Comparison of ENCODE assay signal across 8 cellular contexts in the genomic region with DNA sequence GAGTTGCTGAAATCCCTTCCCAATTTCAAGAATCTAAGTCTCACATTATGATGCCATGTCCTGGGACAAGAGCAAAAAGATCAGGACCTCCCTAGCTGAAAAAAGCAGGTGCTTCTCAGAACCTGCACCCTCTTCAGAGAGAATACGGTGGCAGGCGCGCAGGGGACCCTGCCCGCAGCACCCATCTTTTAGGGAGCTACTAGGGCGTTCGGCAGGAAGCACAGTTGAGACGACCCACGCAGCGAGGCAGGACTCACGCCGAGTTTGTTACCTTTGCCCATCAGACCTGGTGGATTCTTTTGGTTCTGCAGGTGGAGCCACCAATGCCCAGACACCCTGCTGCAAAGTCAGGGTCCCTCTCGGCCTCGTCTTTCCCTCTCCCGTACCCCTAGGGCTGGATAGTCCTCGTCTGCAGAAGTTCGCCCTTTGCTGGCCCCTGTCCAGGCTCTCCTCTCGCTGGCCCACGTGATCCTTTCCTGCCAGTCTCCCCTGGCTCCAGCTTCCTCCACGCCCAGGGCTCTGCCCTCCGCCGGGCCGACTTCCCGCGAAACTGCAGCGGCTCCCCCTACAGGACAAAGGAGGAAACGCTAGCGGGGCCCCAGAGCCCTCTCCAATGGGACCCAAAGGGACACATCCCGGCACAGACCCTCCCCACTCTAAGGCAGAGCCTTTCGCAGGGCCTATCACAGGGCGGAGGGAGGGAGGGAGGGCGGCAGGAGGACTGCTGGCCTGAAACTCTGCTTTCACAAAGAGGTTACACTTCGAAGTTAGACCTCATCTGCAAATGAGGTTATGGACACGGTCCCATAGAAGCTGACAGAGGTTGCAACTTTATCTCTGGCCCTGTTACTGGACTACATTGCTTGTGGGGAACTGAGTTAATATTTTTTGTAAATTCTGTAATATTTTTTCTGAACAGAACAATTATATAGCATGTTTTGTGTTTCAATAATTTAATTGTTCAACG. TPM values are rescaled to one million over a fixed set of nuclear protein-coding genes. Genes with fewer than 3 reads are reported as not detected.
A peak's percentile ranks its signal among the peaks of the same experiment; 100 is the strongest.
DNase-seq lines count a peak whose midpoint lies in the region; ATAC-seq, FAIRE-seq and TF ChIP-seq lines count a peak whose summit lies in the region.

No MANE protein-coding gene starts in this region.

- H3K27ac ChIP-seq in RWPE2 (ENCODE audit: poor library complexity, severe bottlenecking) (no peak overlapping the region), foreskin keratinocyte (no peak overlapping the region), osteoblast (ENCODE audit: low read depth, low read length) (no peak overlapping the region), tibial nerve (no peak overlapping the region)

- peak overlapping the region; percentile 58 for H2AFZ ChIP-seq in osteoblast (ENCODE audit: low read length)

- H3K4me1 ChIP-seq in RWPE2 (ENCODE audit: insufficient read depth, poor library complexity, severe bottlenecking): no peaks in the 10 kb centered on the region
- no peaks in the 10 kb centered on the region for H3K4me1 ChIP-seq in foreskin keratinocyte
- H3K4me1 ChIP-seq in osteoblast (ENCODE audit: insufficient read depth, low read length): peaks cover 6% of the 10 kb centered on the region
- H3K4me1 ChIP-seq in tibial nerve: peaks cover 0 to 6% (median 0%) of the 10 kb centered on the region in 4 donors

- WGBS in tibial nerve, 2 donors: 35 to 37% methylated on average over 33 to 34 of the region's 34 CpGs

- peaks cover 39% of the 10 kb centered on the region for H3K27me3 Mint-ChIP-seq in activated T-helper 2 cell treated with anti-CD3 and anti-CD28 coated beads, Interferon-gamma antibody, Interleukin-2, Interleukin-4, amounts not matched to agents 10 μg/mL and 5 μg/mL and 100 μg/mL, durations not matched to agents 14 hours and 24 hours and 36 hours (ENCODE audit: low read depth)

- intact Hi-C loops in activated T-helper 2 cell treated with anti-CD3 and anti-CD28 coated beads, Interferon-gamma antibody, Interleukin-2, Interleukin-4, amounts not matched to agents 10 μg/mL and 5 μg/mL and 100 μg/mL, durations not matched to agents 14 hours and 24 hours and 36 hours (cut with micrococcal nuclease): loop anchor here (1.0 to 5.0 kb wide), 2 partner anchors 119 to 245 kb away; a partner anchor contains a TSS

- no peaks in the 10 kb centered on the region for H4K20me1 ChIP-seq in osteoblast (ENCODE audit: insufficient read depth, low read length)

- no peaks in the 10 kb centered on the region for H3K36me3 Mint-ChIP-seq in activated T-helper 2 cell treated with anti-CD3 and anti-CD28 coated beads, Interferon-gamma antibody, Interleukin-2, Interleukin-4, amounts not matched to agents 10 μg/mL and 5 μg/mL and 100 μg/mL, durations not matched to agents 14 hours and 24 hours and 36 hours (ENCODE audit: low read depth)

- H3K79me2 ChIP-seq in osteoblast (ENCODE audit: insufficient read depth, low read length): no peaks in the 10 kb centered on the region

- H3K4me3 Mint-ChIP-seq in activated T-helper 2 cell treated with anti-CD3 and anti-CD28 coated beads, Interferon-gamma antibody, Interleukin-2, Interleukin-4, amounts not matched to agents 10 μg/mL and 5 μg/mL and 100 μg/mL, durations not matched to agents 14 hours and 24 hours and 36 hours (ENCODE audit: low read depth): no peak overlapping the region

- ATAC-seq in HG03342 (IDR thresholded peaks at IDR 0.05; ENCODE audit: unreplicated experiment): peak; percentile 70
- peak; percentile 84 for ATAC-seq in RWPE2 (ENCODE audit: low read depth)
- peak; percentile 91 for ATAC-seq in foreskin keratinocyte

- no peak overlapping the region for H3K4me3 ChIP-seq in RWPE2 (ENCODE audit: severe bottlenecking)
- H3K4me3 ChIP-seq in osteoblast (ENCODE audit: insufficient read depth, low read length): peak overlapping the region; percentile 41
- H3K4me3 ChIP-seq in tibial nerve: no peak overlapping the region

- no peaks in the 10 kb centered on the region for H3K36me3 ChIP-seq in RWPE2 (ENCODE audit: low read depth)
- H3K36me3 ChIP-seq in osteoblast (ENCODE audit: insufficient read depth, low read length): no peaks in the 10 kb centered on the region
- H3K36me3 ChIP-seq in tibial nerve: no peaks in the 10 kb centered on the region

- no peak overlapping the region for H3K27ac Mint-ChIP-seq in activated T-helper 2 cell treated with anti-CD3 and anti-CD28 coated beads, Interferon-gamma antibody, Interleukin-2, Interleukin-4, amounts not matched to agents 10 μg/mL and 5 μg/mL and 100 μg/mL, durations not matched to agents 14 hours and 24 hours and 36 hours

- peak overlapping the region; percentile 77 for H3K4me2 ChIP-seq in osteoblast (ENCODE audit: insufficient read depth, low read length)

- TF ChIP-seq CTCF in RWPE2 (IDR thresholded peaks at IDR 0.05; ENCODE audit: poor library complexity, severe bottlenecking) (peak; percentile 83), foreskin keratinocyte (conservative IDR thresholded peaks at IDR 0.05) (peak; percentile 87), osteoblast (IDR thresholded peaks at IDR 0.05; ENCODE audit: extremely low read depth, low read depth, low read length) (peak; percentile 80), tibial nerve (IDR thresholded peaks at IDR 0.05) (peak; percentile 55 to 70 (median 61))

- no peak for TF ChIP-seq EP300 in tibial nerve (IDR thresholded peaks at IDR 0.05)

- DNase-seq in GM12892 (ENCODE audit: insufficient read length) (peak; percentile 42), RWPE2 (ENCODE audit: low spot score) (no peak), foreskin keratinocyte (peak; percentile 28 to 47), osteoblast (ENCODE audit: insufficient read length, low spot score, missing footprints) (peak; percentile 93), tibial nerve (ENCODE audit: low spot score in 2 of 2) (peak; percentile 39 to 46), NCI-H748 (lab: John Stamatoyannopoulos, UW; ENCODE audit: unreplicated experiment) (no peak)
- peak; percentile 44 for DNase-seq in activated T-helper 2 cell treated with anti-CD3 and anti-CD28 coated beads, Interferon-gamma antibody, Interleukin-2, Interleukin-4, amounts not matched to agents 10 μg/mL and 5 μg/mL and 100 μg/mL, durations not matched to agents 14 hours and 24 hours and 36 hours (ENCODE audit: low spot score)

- TF ChIP-seq POLR2A in GM12892 (IDR thresholded peaks at IDR 0.05; ENCODE audit: low read depth, low read length): no peak
- no peak for TF ChIP-seq POLR2A in tibial nerve (IDR thresholded peaks at IDR 0.05)

- FAIRE-seq in GM12892 (lab: Jason Lieb, UNC): no peak

- H3K27me3 ChIP-seq in RWPE2 (ENCODE audit: insufficient read depth, poor library complexity, severe bottlenecking) (no peaks in the 10 kb centered on the region), foreskin keratinocyte (peaks cover 20% of the 10 kb centered on the region), osteoblast (ENCODE audit: insufficient read depth, low read length) (peaks cover 25% of the 10 kb centered on the region), tibial nerve (peaks cover 0 to 12% of the 10 kb centered on the region in 2 donors)

- no peaks in the 10 kb centered on the region for H3K9me3 Mint-ChIP-seq in activated T-helper 2 cell treated with anti-CD3 and anti-CD28 coated beads, Interferon-gamma antibody, Interleukin-2, Interleukin-4, amounts not matched to agents 10 μg/mL and 5 μg/mL and 100 μg/mL, durations not matched to agents 14 hours and 24 hours and 36 hours

- no peaks in the 10 kb centered on the region for H3K4me1 Mint-ChIP-seq in activated T-helper 2 cell treated with anti-CD3 and anti-CD28 coated beads, Interferon-gamma antibody, Interleukin-2, Interleukin-4, amounts not matched to agents 10 μg/mL and 5 μg/mL and 100 μg/mL, durations not matched to agents 14 hours and 24 hours and 36 hours (ENCODE audit: low read depth)

- no peaks in the 10 kb centered on the region for H3K9me3 ChIP-seq in RWPE2 (ENCODE audit: severe bottlenecking)
- no peaks in the 10 kb centered on the region for H3K9me3 ChIP-seq in osteoblast (ENCODE audit: low read depth, low read length)
- no peaks in the 10 kb centered on the region for H3K9me3 ChIP-seq in tibial nerve

RNA-seq across cellular contexts. Expression of a gene that starts 28.8 kb away (rescaled TPM):
- polyA plus RNA-seq in GM12892 (2012; ENCODE audit: missing spikeins): not detected
- not detected in 2 replicates for total RNA-seq in activated T-helper 2 cell treated with anti-CD3 and anti-CD28 coated beads, Interferon-gamma antibody, Interleukin-2, Interleukin-4, amounts not matched to agents 10 μg/mL and 5 μg/mL and 100 μg/mL, durations not matched to agents 14 hours and 24 hours and 36 hours
- not detected in 2 replicates for total RNA-seq in foreskin keratinocyte
- not detected in 2 replicates for polyA plus RNA-seq in foreskin keratinocyte
- not detected in 2 replicates for total RNA-seq in osteoblast
- total RNA-seq in tibial nerve: not detected

Comparison
In these comparisons a context has a peak if more than half of its experiments do, and no peak if none do; other contexts are left out.
1. DNase-seq: peak in GM12892 (single experiment), activated T-helper 2 cell treated with anti-CD3 and anti-CD28 coated beads, Interferon-gamma antibody, Interleukin-2, Interleukin-4, amounts not matched to agents 10 μg/mL and 5 μg/mL and 100 μg/mL, durations not matched to agents 14 hours and 24 hours and 36 hours (single experiment), foreskin keratinocyte (2 of 2), osteoblast (single experiment) and tibial nerve (2 of 2); none in RWPE2 (single experiment) and NCI-H748 (single experiment).
2. Peak in every context shown above with its lines, with median percentiles within 50 percentile points of each other: ATAC-seq and CTCF ChIP-seq.